Comparison of ENCODE assay signal across 15 cellular contexts in genomic region chr20:62028384-62028783, GRCh38. TPM values are rescaled to one million over a fixed set of nuclear protein-coding genes. Genes with fewer than 3 reads are reported as not detected.
DNase-seq lines count a peak whose midpoint lies in the region; ATAC-seq and TF ChIP-seq lines count a peak whose summit lies in the region.
"Had no signal": no experiment of that assay in that cellular context is flagged by ENCODE, and none has a peak within 500 bp of the region (broad histone marks: within the 10 kb centered on the region; RNA-seq: fewer than 3 reads in every experiment).

No MANE protein-coding gene starts in this region.

- no peak for ATAC-seq in left ventricle myocardium superior
- ATAC-seq in effector memory CD8-positive, alpha-beta T cell (replicated peaks): no peak
- ATAC-seq: HCT116 had no signal

- no peaks in the 10 kb centered on the region for H3K9me2 ChIP-seq in PC-9 (ENCODE audit: insufficient read depth)

- peaks cover 58 to 70% of the 10 kb centered on the region in 2 donors for H3K4me1 Mint-ChIP-seq in effector memory CD8-positive, alpha-beta T cell (ENCODE audit: low read depth in 2 of 2)
- peaks cover 37% of the 10 kb centered on the region for H3K4me1 Mint-ChIP-seq in activated T-helper 1 cell treated with anti-CD3 and anti-CD28 coated beads, Interleukin-12 subunit alpha, Interleukin-12 subunit beta, Interleukin-2, Interleukin-4 antibody, amounts not matched to agents 30 ng/mL and 10 ng/mL and 1 ng/mL, durations not matched to agents 14 hours and 24 hours and 36 hours (ENCODE audit: low read depth)

- no TSS peak for BruUV-seq in PC-9 (replicated peaks; lab: Mats Ljungman, UMichigan)

- H3F3A ChIP-seq in PC-9 (ENCODE audit: insufficient read depth, low read depth): peaks cover 17% of the 10 kb centered on the region; the same call in 1 of the 2 replicates

- H3K27ac Mint-ChIP-seq in effector memory CD8-positive, alpha-beta T cell: peak overlapping the region; percentile 41 to 58
- no peak overlapping the region for H3K27ac Mint-ChIP-seq in activated T-helper 1 cell treated with anti-CD3 and anti-CD28 coated beads, Interleukin-12 subunit alpha, Interleukin-12 subunit beta, Interleukin-2, Interleukin-4 antibody, amounts not matched to agents 30 ng/mL and 10 ng/mL and 1 ng/mL, durations not matched to agents 14 hours and 24 hours and 36 hours

- H3K79me2 ChIP-seq in osteoblast (ENCODE audit: insufficient read depth, low read length) (peaks cover 87% of the 10 kb centered on the region), PC-9 (ENCODE audit: low read depth) (peaks cover 96% of the 10 kb centered on the region)

- H3K4me3 ChIP-seq in left ventricle myocardium inferior (no peak overlapping the region), osteoblast (ENCODE audit: insufficient read depth, low read length) (no peak overlapping the region), PC-9 (no peak overlapping the region)
- H3K4me3 ChIP-seq: BLaER1 had no signal

- H3K4me2 ChIP-seq in osteoblast (ENCODE audit: insufficient read depth, low read length) (no peak overlapping the region), PC-9 (no peak overlapping the region)
- H3K4me2 ChIP-seq: BLaER1 had no signal

- no peak overlapping the region for H2AFZ ChIP-seq in osteoblast (ENCODE audit: low read length)
- H2AFZ ChIP-seq in PC-9: no peak overlapping the region

- H3K36me3 ChIP-seq in left ventricle myocardium inferior (no peaks in the 10 kb centered on the region), osteoblast (ENCODE audit: insufficient read depth, low read length) (no peaks in the 10 kb centered on the region), PC-9 (ENCODE audit: low read depth) (no peaks in the 10 kb centered on the region)

- intact Hi-C loops in left ventricle myocardium superior (cut with micrococcal nuclease) (no loop called here), left ventricle myocardium inferior (cut with micrococcal nuclease) (loop anchor here (10.0 kb wide), 1 partner anchor 106 kb away; no protein-coding TSS in a partner anchor), PC-9 (cut with micrococcal nuclease; ENCODE audit: unreplicated experiment) (no loop called here)
- intact Hi-C loops in activated T-helper 1 cell treated with anti-CD3 and anti-CD28 coated beads, Interleukin-12 subunit alpha, Interleukin-12 subunit beta, Interleukin-2, Interleukin-4 antibody, amounts not matched to agents 30 ng/mL and 10 ng/mL and 1 ng/mL, durations not matched to agents 14 hours and 24 hours and 36 hours (cut with micrococcal nuclease): loop anchor here (5.0 kb wide), 1 partner anchor 109 kb away; no protein-coding TSS in a partner anchor

- POLR2A ChIA-PET in PC-9 (lab: Charles Lee; ENCODE audit: unreplicated experiment): no interaction called here

- TF ChIP-seq CTCF in left ventricle myocardium inferior (IDR thresholded peaks at IDR 0.05; ENCODE audit: borderline replicate concordance) (no peak), osteoblast (IDR thresholded peaks at IDR 0.05; ENCODE audit: extremely low read depth, low read depth, low read length) (no peak), PC-9 (conservative IDR thresholded peaks at IDR 0.05) (no peak)

- H4K20me1 ChIP-seq in osteoblast (ENCODE audit: insufficient read depth, low read length) (peaks cover 50% of the 10 kb centered on the region), PC-9 (ENCODE audit: insufficient read depth) (peaks cover 20% of the 10 kb centered on the region)

- H3K27me3 Mint-ChIP-seq in effector memory CD8-positive, alpha-beta T cell: no peaks in the 10 kb centered on the region
- H3K27me3 Mint-ChIP-seq in activated T-helper 1 cell treated with anti-CD3 and anti-CD28 coated beads, Interleukin-12 subunit alpha, Interleukin-12 subunit beta, Interleukin-2, Interleukin-4 antibody, amounts not matched to agents 30 ng/mL and 10 ng/mL and 1 ng/mL, durations not matched to agents 14 hours and 24 hours and 36 hours (ENCODE audit: insufficient read depth): no peaks in the 10 kb centered on the region

- H3K27me3 ChIP-seq in left ventricle myocardium inferior (ENCODE audit: low read depth) (no peaks in the 10 kb centered on the region), osteoblast (ENCODE audit: insufficient read depth, low read length) (no peaks in the 10 kb centered on the region), PC-9 (ENCODE audit: insufficient read depth, low read depth) (no peaks in the 10 kb centered on the region)
- H3K27me3 ChIP-seq: BLaER1 had no signal

- peaks cover 4% of the 10 kb centered on the region for H3K36me3 Mint-ChIP-seq in effector memory CD8-positive, alpha-beta T cell (ENCODE audit: insufficient read depth)
- no peaks in the 10 kb centered on the region for H3K36me3 Mint-ChIP-seq in activated T-helper 1 cell treated with anti-CD3 and anti-CD28 coated beads, Interleukin-12 subunit alpha, Interleukin-12 subunit beta, Interleukin-2, Interleukin-4 antibody, amounts not matched to agents 30 ng/mL and 10 ng/mL and 1 ng/mL, durations not matched to agents 14 hours and 24 hours and 36 hours (ENCODE audit: low read depth)

- H3K9me3 ChIP-seq in left ventricle myocardium inferior (replicated peaks) (no peaks in the 10 kb centered on the region), osteoblast (ENCODE audit: low read depth, low read length) (no peaks in the 10 kb centered on the region), PC-9 (ENCODE audit: insufficient read depth, low read depth) (no peaks in the 10 kb centered on the region)
- H3K9me3 ChIP-seq: BLaER1 had no signal

- CTCF ChIA-PET in PC-9 (lab: Charles Lee): no interaction called here

- H3K4me3 Mint-ChIP-seq in effector memory CD8-positive, alpha-beta T cell: no peak overlapping the region
- H3K4me3 Mint-ChIP-seq in activated T-helper 1 cell treated with anti-CD3 and anti-CD28 coated beads, Interleukin-12 subunit alpha, Interleukin-12 subunit beta, Interleukin-2, Interleukin-4 antibody, amounts not matched to agents 30 ng/mL and 10 ng/mL and 1 ng/mL, durations not matched to agents 14 hours and 24 hours and 36 hours: no peak overlapping the region

- DNase-seq in left ventricle myocardium superior: peak; percentile 20
- DNase-seq in left ventricle myocardium inferior: no peak
- no peak for DNase-seq in effector memory CD8-positive, alpha-beta T cell
- DNase-seq in osteoblast (ENCODE audit: insufficient read length, low spot score, missing footprints): peak; percentile 0
- DNase-seq in activated T-helper 1 cell treated with anti-CD3 and anti-CD28 coated beads, Interleukin-12 subunit alpha, Interleukin-12 subunit beta, Interleukin-2, Interleukin-4 antibody, amounts not matched to agents 30 ng/mL and 10 ng/mL and 1 ng/mL, durations not matched to agents 14 hours and 24 hours and 36 hours (ENCODE audit: low spot score): no peak
- no peak for DNase-seq in inferior parietal cortex (ENCODE audit: extremely low spot score)
- no peak for DNase-seq in PC-9
- DNase-seq: AML-193, DMS53, GF-D8, IMR-90 had no signal

- H3K4me1 ChIP-seq in left ventricle myocardium inferior (peaks cover 66% of the 10 kb centered on the region), osteoblast (ENCODE audit: insufficient read depth, low read length) (peaks cover 17% of the 10 kb centered on the region), PC-9 (replicated peaks; ENCODE audit: insufficient read depth) (peaks cover 26% of the 10 kb centered on the region)

- H3K9me3 Mint-ChIP-seq in effector memory CD8-positive, alpha-beta T cell: no peaks in the 10 kb centered on the region
- H3K9me3 Mint-ChIP-seq in activated T-helper 1 cell treated with anti-CD3 and anti-CD28 coated beads, Interleukin-12 subunit alpha, Interleukin-12 subunit beta, Interleukin-2, Interleukin-4 antibody, amounts not matched to agents 30 ng/mL and 10 ng/mL and 1 ng/mL, durations not matched to agents 14 hours and 24 hours and 36 hours: no peaks in the 10 kb centered on the region

- H3K27ac ChIP-seq in left ventricle myocardium inferior (replicated peaks) (no peak overlapping the region), osteoblast (ENCODE audit: low read depth, low read length) (no peak overlapping the region), PC-9 (no peak overlapping the region)
- H3K27ac ChIP-seq: 22Rv1, BLaER1, HL-60 had no signal

RNA-seq across cellular contexts. Expression of gene TAF4, which starts 37.3 kb away (rescaled TPM):
- total RNA-seq in left ventricle myocardium superior: 11.2 TPM
- total RNA-seq in left ventricle myocardium inferior: 11.8 TPM
- total RNA-seq in osteoblast: 4.3 and 4.7 TPM in 2 replicates
- 26.3 and 28.3 TPM in 2 replicates for total RNA-seq in activated T-helper 1 cell treated with anti-CD3 and anti-CD28 coated beads, Interleukin-12 subunit alpha, Interleukin-12 subunit beta, Interleukin-2, Interleukin-4 antibody, amounts not matched to agents 30 ng/mL and 10 ng/mL and 1 ng/mL, durations not matched to agents 14 hours and 24 hours and 36 hours
- total RNA-seq in PC-9 (2021): 25.8 and 32.5 TPM in 2 replicates

Comparison
In these comparisons a context has a peak if more than half of its experiments do, and no peak if none do; other contexts are left out.
1. DNase-seq: peak in left ventricle myocardium superior (single experiment) and osteoblast (single experiment); none in left ventricle myocardium inferior (single experiment), effector memory CD8-positive, alpha-beta T cell (0 of 3), activated T-helper 1 cell treated with anti-CD3 and anti-CD28 coated beads, Interleukin-12 subunit alpha, Interleukin-12 subunit beta, Interleukin-2, Interleukin-4 antibody, amounts not matched to agents 30 ng/mL and 10 ng/mL and 1 ng/mL, durations not matched to agents 14 hours and 24 hours and 36 hours (single experiment), inferior parietal cortex (single experiment) and PC-9 (0 of 2).
2. intact Hi-C loops: an anchor here in left ventricle myocardium inferior (10.0 kb wide) and activated T-helper 1 cell treated with anti-CD3 and anti-CD28 coated beads, Interleukin-12 subunit alpha, Interleukin-12 subunit beta, Interleukin-2, Interleukin-4 antibody, amounts not matched to agents 30 ng/mL and 10 ng/mL and 1 ng/mL, durations not matched to agents 14 hours and 24 hours and 36 hours (5.0 kb wide); none called in left ventricle myocardium superior and PC-9.